Comparison of ENCODE assay signal across 29 cellular contexts in genomic region chr12:76532520-76532919, GRCh38.
"Had no signal": no experiment of that assay in that cellular context is flagged by ENCODE, and none has a peak within 500 bp of the region (broad histone marks: within the 10 kb centered on the region; RNA-seq: fewer than 3 reads in every experiment).

No MANE protein-coding gene starts in this region.

- H3K4me1 ChIP-seq: ascending aorta, breast epithelium, colonic mucosa had no signal

- H3K27ac ChIP-seq: ascending aorta, breast epithelium, colonic mucosa, dorsolateral prefrontal cortex, epithelial cell of prostate, esophagus squamous epithelium, WERI-Rb-1 had no signal

- H3K9me3 ChIP-seq: ascending aorta, breast epithelium, colonic mucosa, esophagus squamous epithelium had no signal

- H3K27me3 ChIP-seq: ascending aorta, breast epithelium, cardiac muscle cell, colonic mucosa, dorsolateral prefrontal cortex, esophagus squamous epithelium had no signal

- ATAC-seq: activated CD4-positive, alpha-beta T cell treated with anti-CD3 and anti-CD28 coated beads for 36 hours; activated T-cell treated with anti-CD3 and anti-CD28 coated beads, Interleukin-2, amount 50 U/mL, for 72 hours; T-helper 17 cell had no signal

- H3K36me3 ChIP-seq: breast epithelium, cardiac muscle cell, colonic mucosa, WERI-Rb-1 had no signal

- DNase-seq: activated CD4-positive, alpha-beta memory T cell treated with anti-CD3 and anti-CD28 coated beads, Interleukin-2, amount 10 ng/mL, durations not matched to agents 7 days and 5 days; activated CD4-positive, alpha-beta T cell treated with anti-CD3 and anti-CD28 coated beads for 36 hours; activated CD4-positive, alpha-beta T cell treated with anti-CD3 and anti-CD28 coated beads, Interleukin-2, amount 50 U/mL, for 4 hours; activated CD4-positive, CD25-positive, alpha-beta regulatory T cell; activated CD4-positive, CD25-positive, alpha-beta regulatory T cell treated with anti-CD3 and anti-CD28 coated beads, Interleukin-2, amount 50 U/mL, for 72 hours; activated CD8-positive, alpha-beta memory T cell treated with anti-CD3 and anti-CD28 coated beads, Interleukin-2, amount 50 U/mL, for 48 hours; activated gamma-delta T cell; activated naive CD4-positive, alpha-beta T cell; activated naive CD4-positive, alpha-beta T cell treated with anti-CD3 and anti-CD28 coated beads, Interleukin-2, amount 10 ng/mL, durations not matched to agents 7 days and 5 days; activated naive CD8-positive, alpha-beta T cell treated with anti-CD3 and anti-CD28 coated beads for 36 hours; activated T-cell treated with anti-CD3 and anti-CD28 coated beads for 4 hours; activated T-cell treated with anti-CD3 and anti-CD28 coated beads, Interleukin-2, amount 50 U/mL, for 24 hours; activated T-cell treated with anti-CD3 and anti-CD28 coated beads, Interleukin-2, amount 50 U/mL, for 72 hours; central memory CD4-positive, alpha-beta T cell; cerebellar nuclear complex; colonic mucosa; dorsolateral prefrontal cortex; effector memory CD4-positive, alpha-beta T cell; esophagus squamous epithelium; foreskin melanocyte; head of caudate nucleus; T-helper 1 cell; T-helper 17 cell; T1000; WERI-Rb-1 had no signal

- H3K4me3 ChIP-seq: ascending aorta, breast epithelium, cardiac muscle cell, colonic mucosa, esophagus squamous epithelium had no signal
